In genomic region chr6:160137989-160138835, GRCh38 we compare ENCODE assay signal across 8 cellular contexts. TPM values are rescaled to one million over a fixed set of nuclear protein-coding genes. Genes with fewer than 3 reads are reported as not detected.
DNase-seq lines count a peak whose midpoint lies in the region; ATAC-seq, FAIRE-seq and TF ChIP-seq lines count a peak whose summit lies in the region.

No MANE protein-coding gene starts in this region.

- POLR2A ChIA-PET in IMR-90 (lab: Charles Lee; ENCODE audit: unreplicated experiment), result interaction anchor here (0.6 kb wide), 1 partner anchor 52 kb away, joined by 3 read pairs; no protein-coding TSS in a partner anchor

- H3K4me1 ChIP-seq in IMR-90 (ENCODE audit: control insufficient read depth, insufficient read depth, low read length) (peaks cover 12% of the 10 kb centered on the region), astrocyte (ENCODE audit: insufficient read depth, low read length) (peaks cover 21% of the 10 kb centered on the region)

- peaks cover 15% of the 10 kb centered on the region for H3K4me1 Mint-ChIP-seq in astrocyte (ENCODE audit: low read depth, unreplicated experiment)

- no peak for FAIRE-seq in astrocyte (lab: Jason Lieb, UNC)

- 0 out of 4 replicates have a peak overlapping the region, but pooled peaks of 1 of the 2 experiments have one; percentile 30 for H4K8ac ChIP-seq in IMR-90 (ENCODE audit: low read depth in 2 of 2, low read length in 2 of 2)

- H3K14ac ChIP-seq in IMR-90 (replicated peaks; ENCODE audit: low read depth, low read length), result no peak overlapping the region

- H2BK20ac ChIP-seq in IMR-90 (ENCODE audit: low read depth, low read length), result no peak overlapping the region; the same call in none of the 2 replicates

- H2BK15ac ChIP-seq in IMR-90 (ENCODE audit: low read depth, low read length), result no peak overlapping the region

- no peaks in the 10 kb centered on the region for H3K79me1 ChIP-seq in IMR-90 (ENCODE audit: low read depth in 1 of 2, low read length in 2 of 2)

- no peak overlapping the region for H2AK9ac ChIP-seq in IMR-90 (replicated peaks; ENCODE audit: low read depth, low read length, poor library complexity)

- no peak overlapping the region for H4K5ac ChIP-seq in IMR-90 (ENCODE audit: low read depth, low read length)

- TF ChIP-seq CTCF in IMR-90 (conservative IDR thresholded peaks at IDR 0.05; ENCODE audit: low read depth, low read length), result peak; percentile 76
- TF ChIP-seq CTCF in astrocyte (IDR thresholded peaks at IDR 0.05; ENCODE audit: insufficient read depth, low read depth, low read length), result peak; percentile 84

- H3K4me3 Mint-ChIP-seq in astrocyte (ENCODE audit: unreplicated experiment), result no peak overlapping the region

- H3K9me3 Mint-ChIP-seq in astrocyte (ENCODE audit: unreplicated experiment), result no peaks in the 10 kb centered on the region

- no peak overlapping the region for H3K4ac ChIP-seq in IMR-90 (ENCODE audit: low read depth, low read length)

- dilution Hi-C loops in IMR-90 (cut with HindIII; ENCODE audit: low sequenced_read_pairs, unreplicated experiment), result no loop called here

- peaks cover 6% of the 10 kb centered on the region; the same call in 1 of the 2 replicates for H3K9me1 ChIP-seq in IMR-90 (ENCODE audit: insufficient read depth, low read length)

- no peak overlapping the region for H3K18ac ChIP-seq in IMR-90 (ENCODE audit: low read depth, low read length)

- no peak overlapping the region; the same call in 1 of the 2 replicates for H3K27ac ChIP-seq in IMR-90 (ENCODE audit: insufficient read depth, low read length)
- no peak overlapping the region for H3K27ac ChIP-seq in astrocyte (ENCODE audit: low read depth, low read length)

- CTCF ChIA-PET in IMR-90 (lab: Yijun Ruan, JAX), result interaction anchor here (0.6 to 1.8 kb wide), 8 partner anchors 16 to 398 kb away, joined by 3 to 14 read pairs (median 3); no protein-coding TSS in a partner anchor

- H4K91ac ChIP-seq in IMR-90 (ENCODE audit: insufficient read depth, low read depth, low read length), result no peak overlapping the region

- no peak overlapping the region for H2BK5ac ChIP-seq in IMR-90 (ENCODE audit: low read depth, low read length, poor library complexity, severe bottlenecking)

- H3K27ac Mint-ChIP-seq in astrocyte (ENCODE audit: unreplicated experiment), result no peak overlapping the region

- no peaks in the 10 kb centered on the region for H3K36me3 ChIP-seq in IMR-90 (ENCODE audit: control insufficient read depth, insufficient read depth, low read length)
- H3K36me3 ChIP-seq in astrocyte (ENCODE audit: insufficient read depth, low read length), result no peaks in the 10 kb centered on the region

- H3K4me2 ChIP-seq in IMR-90 (ENCODE audit: low read depth, low read length) (no peak overlapping the region), astrocyte (ENCODE audit: low read length) (peak overlapping the region; percentile 70)

- TF ChIP-seq RAD21 in IMR-90 (IDR thresholded peaks at IDR 0.05; ENCODE audit: low read length), result peak; percentile 71

- ATAC-seq in GM19372 (IDR thresholded peaks at IDR 0.05; ENCODE audit: low read depth, unreplicated experiment) (peak; percentile 70), IMR-90 (ENCODE audit: low read depth) (peak; percentile 46), HG03457 (IDR thresholded peaks at IDR 0.05; ENCODE audit: unreplicated experiment) (no peak)

- H3K27me3 ChIP-seq in IMR-90 (ENCODE audit: control insufficient read depth, insufficient read depth, low read length), result no peaks in the 10 kb centered on the region
- no peaks in the 10 kb centered on the region for H3K27me3 ChIP-seq in astrocyte (ENCODE audit: insufficient read depth, low read length)

- BruUV-seq in IMR-90 (replicated peaks; lab: Mats Ljungman, UMichigan), result no TSS peak

- peaks cover 6% of the 10 kb centered on the region for H3K36me3 Mint-ChIP-seq in astrocyte (ENCODE audit: low read depth, unreplicated experiment)

- TF ChIP-seq POLR2A in IMR-90 (IDR thresholded peaks at IDR 0.05; ENCODE audit: low read depth, low read length), result no peak

- H4K20me1 ChIP-seq in IMR-90 (ENCODE audit: insufficient read depth, low read length), result no peaks in the 10 kb centered on the region
- no peaks in the 10 kb centered on the region for H4K20me1 ChIP-seq in astrocyte (ENCODE audit: insufficient read depth, low read length)

- H3K4me3 ChIP-seq in IMR-90 (ENCODE audit: insufficient read depth, low read depth, low read length), result no peak overlapping the region
- H3K4me3 ChIP-seq in astrocyte (ENCODE audit: insufficient read depth, low read depth, low read length), result no peak overlapping the region

- H2AK5ac ChIP-seq in IMR-90 (ENCODE audit: low read depth, low read length), result peak overlapping the region; percentile 23; the same call in 1 of the 2 replicates

- no CpG with 5 or more reads among the region's 8 CpGs for WGBS in IMR-90 (ENCODE audit: extremely low coverage in 2 of 2, insufficient read length in 1 of 2), 2 experiments

- no peaks in the 10 kb centered on the region for H3K79me2 ChIP-seq in astrocyte (ENCODE audit: insufficient read depth, low read length)

- in situ Hi-C loops in IMR-90 (cut with MboI; ENCODE audit: low sequenced_read_pairs), result no loop called here

- peak overlapping the region; percentile 23; the same call in 1 of the 2 replicates for H2BK120ac ChIP-seq in IMR-90 (ENCODE audit: low read depth, low read length)

- DNase-seq in COLO829 (ENCODE audit: low spot score) (peak; percentile 50), IMR-90 (peak; percentile 72), T-helper 1 cell (peak in 4 of 5 donors; percentile 38 to 63 (median 48)), astrocyte (ENCODE audit: low read depth) (peak; percentile 49), hippocampal formation (lab: John Stamatoyannopoulos, UW) (peak; percentile 7 to 13)
- DNase-seq in stimulated activated CD4-positive, alpha-beta T cell treated with anti-CD3 and anti-CD28 coated beads, Interleukin-15, amount 100 ng/mL, for 1 hour (ENCODE audit: low read depth in 1 of 2, low spot score in 1 of 2), result peak; percentile 23 to 43

- H3K9me3 ChIP-seq in IMR-90 (ENCODE audit: control insufficient read depth, insufficient read depth, low read length), result no peaks in the 10 kb centered on the region
- no peaks in the 10 kb centered on the region for H3K9me3 ChIP-seq in astrocyte (ENCODE audit: insufficient read depth, low read depth, low read length)

- H3K23ac ChIP-seq in IMR-90 (ENCODE audit: low read depth, low read length), result no peak overlapping the region

- H2AFZ ChIP-seq in IMR-90 (replicated peaks; ENCODE audit: low read length, poor library complexity) (peak overlapping the region; percentile 52), astrocyte (ENCODE audit: low read depth, low read length) (no peak overlapping the region)

- intact Hi-C loops in IMR-90 (cut with micrococcal nuclease), result loop anchor here (1.0 to 5.0 kb wide), 4 partner anchors 49 to 394 kb away; no protein-coding TSS in a partner anchor

- peaks cover 16% of the 10 kb centered on the region for H3K27me3 Mint-ChIP-seq in astrocyte (ENCODE audit: low read depth, unreplicated experiment)

- H3K9ac ChIP-seq in IMR-90 (ENCODE audit: low read depth, low read length) (no peak overlapping the region), astrocyte (ENCODE audit: low read length) (no peak overlapping the region)

- no peak overlapping the region for H3K56ac ChIP-seq in IMR-90 (ENCODE audit: extremely low read depth, insufficient read depth, low read length)

TF ChIP-seq in IMR-90, 13 proteins besides CTCF, POLR2A, EP300 and RAD21:
- TF ChIP-seq SMC3 (IDR thresholded peaks at IDR 0.05; ENCODE audit: low read depth, low read length), result peak; percentile 68
- TF ChIP-seq MAZ (IDR thresholded peaks at IDR 0.05; ENCODE audit: borderline replicate concordance, low read depth, low read length), result no peak
- no peak for TF ChIP-seq RFX5 (IDR thresholded peaks at IDR 0.05; ENCODE audit: low read depth, low read length)
- TF ChIP-seq CEBPB (IDR thresholded peaks at IDR 0.05; ENCODE audit: low read depth, low read length), result no peak
- TF ChIP-seq RCOR1 (IDR thresholded peaks at IDR 0.05; ENCODE audit: insufficient replicate concordance, low read length), result no peak
- TF ChIP-seq BHLHE40 (IDR thresholded peaks at IDR 0.05; ENCODE audit: low read depth, low read length), result peak; percentile 42; the same call in 1 of the 2 replicates

RNA-seq across cellular contexts. Expression of gene SLC22A1, which starts 16.6 kb away (rescaled TPM):
- total RNA-seq in IMR-90 (2012; rRNA removed) (0.28 TPM in 1 of 2 replicates, not detected in the other), astrocyte (2.1 and 3.2 TPM in 2 replicates)
- polyA plus RNA-seq in IMR-90 (2012; rRNA removed), result 0.09 and 0.10 TPM in 2 replicates
- polyA plus RNA-seq in IMR-90 (2012; cell fraction: cytosol; rRNA removed), result 0.08 TPM in 1 of 2 replicates, not detected in the other
- 0.60 and 1.0 TPM in 2 replicates for polyA plus RNA-seq in IMR-90 (2012; cell fraction: nucleus; rRNA removed; ENCODE audit: low replicate concordance)

Comparison
In these comparisons a context has a peak if more than half of its experiments do, and no peak if none do; other contexts are left out.
1. DNase-seq: peak in every context shown above with its lines; median percentile 72 in IMR-90; 50 in COLO829; 49 in astrocyte; 48 in T-helper 1 cell; 33 in stimulated activated CD4-positive, alpha-beta T cell treated with anti-CD3 and anti-CD28 coated beads, Interleukin-15, amount 100 ng/mL, for 1 hour; 10 in hippocampal formation.